Comparison of ENCODE assay signal across 2 cellular contexts in the genomic region with DNA sequence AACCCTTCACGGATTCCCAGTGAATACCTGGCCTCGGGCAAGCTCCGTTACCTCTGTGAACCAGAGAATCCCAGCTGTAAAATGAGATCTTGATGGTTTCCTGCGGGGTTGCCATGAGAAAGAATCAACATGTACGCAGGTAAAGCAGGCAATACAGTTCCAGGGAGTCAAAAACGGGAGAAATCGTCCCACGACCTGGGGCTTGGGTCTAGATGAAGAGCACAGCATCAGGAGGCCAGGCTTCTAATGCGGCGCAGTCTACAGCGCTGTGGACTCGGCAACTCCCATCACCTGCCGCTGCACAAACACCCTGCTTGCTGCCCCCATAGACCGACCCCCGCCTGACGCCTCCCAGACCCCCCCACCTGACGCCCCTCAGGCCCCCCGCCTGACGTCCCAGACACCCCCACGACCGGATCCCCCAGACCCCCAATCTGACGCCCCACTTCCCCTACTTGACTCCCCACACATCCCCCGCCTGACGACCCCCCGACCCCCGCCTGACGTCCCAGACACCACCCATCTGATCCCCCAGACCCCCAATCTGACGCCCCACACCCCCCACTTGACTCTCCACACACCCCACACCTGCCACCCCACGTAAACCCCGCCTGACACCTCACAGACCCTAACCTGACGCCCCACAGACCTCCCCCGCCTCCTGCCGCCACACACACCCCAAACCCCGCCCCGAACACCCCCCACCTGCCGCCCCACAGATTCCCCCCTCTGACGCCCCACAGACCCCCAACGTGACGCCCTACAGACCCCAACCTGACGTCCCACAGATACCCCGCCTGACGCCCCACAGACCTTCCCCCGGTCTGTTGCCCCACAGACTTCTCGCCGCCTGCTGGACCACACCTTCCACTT.
TF ChIP-seq lines count a peak whose summit lies in the region.

No MANE protein-coding gene starts in this region.

TF ChIP-seq in A549, 52 proteins besides CTCF, POLR2A, EP300 and RAD21:
- TF ChIP-seq NR3C1 (IDR thresholded peaks at IDR 0.05) (no peak), ATOH8 (CRISPR knock-in tag; IDR thresholded peaks at IDR 0.05; ENCODE audit: low read depth) (no peak), HOXA7 (CRISPR knock-in tag; IDR thresholded peaks at IDR 0.05) (no peak), EHF (CRISPR knock-in tag; IDR thresholded peaks at IDR 0.05) (no peak), JUN (IDR thresholded peaks at IDR 0.05) (no peak), ZC3H11A (IDR thresholded peaks at IDR 0.05) (no peak), ZSCAN20 (CRISPR knock-in tag; IDR thresholded peaks at IDR 0.05) (no peak), SMC3 (IDR thresholded peaks at IDR 0.05) (no peak), ZFP36 (IDR thresholded peaks at IDR 0.05; ENCODE audit: borderline replicate concordance, partially characterized antibody) (no peak), HOXB5 (CRISPR knock-in tag; IDR thresholded peaks at IDR 0.05) (no peak), HEYL (CRISPR knock-in tag; IDR thresholded peaks at IDR 0.05) (no peak)
- TF ChIP-seq, protein P1, sequence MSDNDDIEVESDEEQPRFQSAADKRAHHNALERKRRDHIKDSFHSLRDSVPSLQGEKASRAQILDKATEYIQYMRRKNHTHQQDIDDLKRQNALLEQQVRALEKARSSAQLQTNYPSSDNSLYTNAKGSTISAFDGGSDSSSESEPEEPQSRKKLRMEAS (IDR thresholded peaks at IDR 0.05): no peak

TF ChIP-seq in HCT116, 20 proteins besides CTCF, POLR2A, EP300 and RAD21:
- TF ChIP-seq, protein P2, sequence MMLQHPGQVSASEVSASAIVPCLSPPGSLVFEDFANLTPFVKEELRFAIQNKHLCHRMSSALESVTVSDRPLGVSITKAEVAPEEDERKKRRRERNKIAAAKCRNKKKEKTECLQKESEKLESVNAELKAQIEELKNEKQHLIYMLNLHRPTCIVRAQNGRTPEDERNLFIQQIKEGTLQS (IDR thresholded peaks at IDR 0.05): no peak
- TF ChIP-seq REST (IDR thresholded peaks at IDR 0.05; ENCODE audit: low read depth): no peak
- no peak for TF ChIP-seq ELF1 (IDR thresholded peaks at IDR 0.05; ENCODE audit: borderline replicate concordance, low read depth)
- TF ChIP-seq, protein P3, sequence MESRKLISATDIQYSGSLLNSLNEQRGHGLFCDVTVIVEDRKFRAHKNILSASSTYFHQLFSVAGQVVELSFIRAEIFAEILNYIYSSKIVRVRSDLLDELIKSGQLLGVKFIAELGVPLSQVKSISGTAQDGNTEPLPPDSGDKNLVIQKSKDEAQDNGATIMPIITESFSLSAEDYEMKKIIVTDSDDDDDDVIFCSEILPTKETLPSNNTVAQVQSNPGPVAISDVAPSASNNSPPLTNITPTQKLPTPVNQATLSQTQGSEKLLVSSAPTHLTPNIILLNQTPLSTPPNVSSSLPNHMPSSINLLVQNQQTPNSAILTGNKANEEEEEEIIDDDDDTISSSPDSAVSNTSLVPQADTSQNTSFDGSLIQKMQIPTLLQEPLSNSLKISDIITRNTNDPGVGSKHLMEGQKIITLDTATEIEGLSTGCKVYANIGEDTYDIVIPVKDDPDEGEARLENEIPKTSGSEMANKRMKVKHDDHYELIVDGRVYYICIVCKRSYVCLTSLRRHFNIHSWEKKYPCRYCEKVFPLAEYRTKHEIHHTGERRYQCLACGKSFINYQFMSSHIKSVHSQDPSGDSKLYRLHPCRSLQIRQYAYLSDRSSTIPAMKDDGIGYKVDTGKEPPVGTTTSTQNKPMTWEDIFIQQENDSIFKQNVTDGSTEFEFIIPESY (IDR thresholded peaks at IDR 0.05; ENCODE audit: extremely low read depth, insufficient replicate concordance, low read length): no peak
- no peak for TF ChIP-seq EZH2 (IDR thresholded peaks at IDR 0.05)
- no peak for TF ChIP-seq TCF7L2 (IDR thresholded peaks at IDR 0.05; ENCODE audit: borderline replicate concordance, extremely low read depth, insufficient read depth, insufficient read length)
- no peak for TF ChIP-seq SRF (IDR thresholded peaks at IDR 0.05; ENCODE audit: low read depth)
- TF ChIP-seq EZH2phosphoT487 (IDR thresholded peaks at IDR 0.05; ENCODE audit: borderline replicate concordance): no peak
- TF ChIP-seq POLR2AphosphoS5 (IDR thresholded peaks at IDR 0.05; ENCODE audit: low read depth, low read length): no peak
- TF ChIP-seq CEBPB (IDR thresholded peaks at IDR 0.05; ENCODE audit: low read depth): no peak
- TF ChIP-seq FOSL1 (IDR thresholded peaks at IDR 0.05; ENCODE audit: low read depth): no peak
- no peak for TF ChIP-seq CBX3 (IDR thresholded peaks at IDR 0.05; ENCODE audit: low read depth)
- TF ChIP-seq SP1 (IDR thresholded peaks at IDR 0.05; ENCODE audit: low read depth): no peak
- no peak for TF ChIP-seq EGR1 (IDR thresholded peaks at IDR 0.05; ENCODE audit: low read depth)
- TF ChIP-seq JUND (IDR thresholded peaks at IDR 0.05): no peak
- TF ChIP-seq ZFX (IDR thresholded peaks at IDR 0.05): no peak
- no peak for TF ChIP-seq ZNF274 (IDR thresholded peaks at IDR 0.05; ENCODE audit: low read depth, low read length)
- TF ChIP-seq SIN3A (IDR thresholded peaks at IDR 0.05; ENCODE audit: low read depth): no peak
- TF ChIP-seq YY1 (IDR thresholded peaks at IDR 0.05; ENCODE audit: extremely low read depth, insufficient replicate concordance, low read depth, low read length): no peak
- TF ChIP-seq, protein P1 (IDR thresholded peaks at IDR 0.05): no peak
